ENCODE assay signal across 15 cellular contexts in the genomic region with DNA sequence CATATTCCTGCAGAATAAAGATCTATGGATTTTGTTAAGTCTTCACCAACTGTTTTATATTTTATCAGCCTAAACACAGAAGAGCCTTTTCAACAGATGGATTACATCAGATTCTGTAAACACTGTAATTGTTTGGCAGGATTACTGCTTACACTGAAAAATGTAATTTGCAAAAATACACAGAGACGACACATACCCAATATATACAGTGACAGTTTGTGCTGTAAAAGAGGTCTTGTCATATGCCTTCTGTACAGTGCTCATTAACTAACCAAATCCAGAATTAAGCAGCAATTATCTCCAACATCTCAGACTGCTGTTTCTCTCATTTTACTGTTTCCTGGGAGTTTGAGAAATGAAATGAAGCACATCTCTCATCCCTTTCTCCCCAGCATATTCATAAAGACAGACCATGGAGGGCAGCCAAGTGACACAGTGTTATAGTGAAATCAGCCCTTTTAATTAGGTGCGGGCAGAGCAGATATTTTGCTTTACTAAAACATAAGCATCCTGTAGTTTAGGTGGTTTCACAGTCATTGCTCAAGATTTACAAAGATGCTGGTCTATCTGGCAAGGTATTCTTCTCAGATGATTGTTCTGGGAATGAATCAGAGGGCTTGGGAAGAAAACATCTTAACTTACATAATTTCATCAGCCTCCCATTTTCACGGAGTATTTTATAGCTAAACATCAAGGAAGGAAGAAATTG.
DNase-seq lines count a peak whose midpoint lies in the region; ATAC-seq and TF ChIP-seq lines count a peak whose summit lies in the region.
"Had no signal": no experiment of that assay in that cellular context is flagged by ENCODE, and none has a peak within 500 bp of the region (broad histone marks: within the 10 kb centered on the region; RNA-seq: fewer than 3 reads in every experiment).

No MANE protein-coding gene starts in this region.

- no peaks in the 10 kb centered on the region for H3K36me3 ChIP-seq in left lung
- no peaks in the 10 kb centered on the region for H3K36me3 ChIP-seq in naive thymus-derived CD4-positive, alpha-beta T cell (ENCODE audit: control insufficient read depth in 2 of 3, insufficient read depth in 3 of 3, low read length in 3 of 3)
- H3K36me3 ChIP-seq: BE2C, upper lobe of right lung had no signal

- intact Hi-C loops in left lung (cut with DNase I): no loop called here
- intact Hi-C loops in naive thymus-derived CD4-positive, alpha-beta T cell (cut with micrococcal nuclease): no loop called here

- H3K4me3 ChIP-seq in AG09309 (ENCODE audit: control insufficient read depth, low read depth, low read length): no peak overlapping the region
- no peak overlapping the region for H3K4me3 ChIP-seq in astrocyte of the spinal cord (ENCODE audit: low read depth, low read length)
- H3K4me3 ChIP-seq in left lung: no peak overlapping the region
- H3K4me3 ChIP-seq in naive thymus-derived CD4-positive, alpha-beta T cell (ENCODE audit: low read length): no peak overlapping the region
- H3K4me3 ChIP-seq: upper lobe of right lung had no signal

- no peaks in the 10 kb centered on the region for H3K27me3 ChIP-seq in left lung
- H3K27me3 ChIP-seq in naive thymus-derived CD4-positive, alpha-beta T cell (ENCODE audit: control insufficient read depth in 2 of 2, insufficient read depth in 2 of 2, low read length in 2 of 2): no peaks in the 10 kb centered on the region
- H3K27me3 ChIP-seq: BE2C, upper lobe of right lung had no signal

- peaks cover 41% of the 10 kb centered on the region for H3K4me1 Mint-ChIP-seq in HFFc6 (ENCODE audit: low read depth)
- H3K4me1 Mint-ChIP-seq in naive thymus-derived CD4-positive, alpha-beta T cell: peaks cover 0 to 2% (median 0%) of the 10 kb centered on the region in 7 donors
- H3K4me1 Mint-ChIP-seq: activated B cell treated with CpG ODN at 0.5 μM for 24 hours; activated naive CD8-positive, alpha-beta T cell treated with anti-CD3 and anti-CD28 coated beads for 36 hours; immature natural killer cell had no signal

- H3K9me3 Mint-ChIP-seq in HFFc6: no peaks in the 10 kb centered on the region
- H3K9me3 Mint-ChIP-seq in naive thymus-derived CD4-positive, alpha-beta T cell: peaks cover 0 to 11% (median 0%) of the 10 kb centered on the region in 11 donors
- H3K9me3 Mint-ChIP-seq: activated B cell treated with CpG ODN at 0.5 μM for 24 hours; activated naive CD8-positive, alpha-beta T cell treated with anti-CD3 and anti-CD28 coated beads for 36 hours; immature natural killer cell had no signal

- H3K36me3 Mint-ChIP-seq in HFFc6 (ENCODE audit: low read depth): peaks cover 6% of the 10 kb centered on the region; the same call in 1 of the 2 replicates
- no peaks in the 10 kb centered on the region for H3K36me3 Mint-ChIP-seq in naive thymus-derived CD4-positive, alpha-beta T cell
- H3K36me3 Mint-ChIP-seq: activated naive CD8-positive, alpha-beta T cell treated with anti-CD3 and anti-CD28 coated beads for 36 hours; immature natural killer cell had no signal

- H3K27me3 Mint-ChIP-seq in HFFc6 (ENCODE audit: insufficient read depth): peaks cover 4% of the 10 kb centered on the region
- peaks cover 0 to 27% (median 7%) of the 10 kb centered on the region in 5 donors for H3K27me3 Mint-ChIP-seq in naive thymus-derived CD4-positive, alpha-beta T cell
- H3K27me3 Mint-ChIP-seq: activated B cell treated with CpG ODN at 0.5 μM for 24 hours; activated naive CD8-positive, alpha-beta T cell treated with anti-CD3 and anti-CD28 coated beads for 36 hours had no signal

- peak; percentile 21 for ATAC-seq in left lung
- no peak for ATAC-seq in naive thymus-derived CD4-positive, alpha-beta T cell
- no peak for ATAC-seq in GM21786 (IDR thresholded peaks at IDR 0.05; ENCODE audit: unreplicated experiment)
- ATAC-seq: upper lobe of right lung had no signal

- TF ChIP-seq CTCF in AG09309 (IDR thresholded peaks at IDR 0.05; ENCODE audit: control insufficient read depth, insufficient read depth, low read depth, low read length, missing control alignments) (no peak), HFFc6 (IDR thresholded peaks at IDR 0.05) (no peak), astrocyte of the spinal cord (IDR thresholded peaks at IDR 0.05; ENCODE audit: low read depth, low read length) (no peak), left lung (IDR thresholded peaks at IDR 0.05) (no peak)

- peak; percentile 94 for DNase-seq in AG09309 (ENCODE audit: low read depth)
- DNase-seq in HFFc6: peak; percentile 71
- DNase-seq in astrocyte of the spinal cord (ENCODE audit: low read depth, low spot score): peak; percentile 64
- DNase-seq in left lung: no peak
- no peak for DNase-seq in naive thymus-derived CD4-positive, alpha-beta T cell
- no peak for DNase-seq in NCI-H1105 treated with DMSO at 0.1 percent for 48 hours (lab: John Stamatoyannopoulos, UW)
- DNase-seq in NCI-H128 (lab: John Stamatoyannopoulos, UW; ENCODE audit: unreplicated experiment): no peak
- DNase-seq: activated B cell treated with CpG ODN at 0.5 μM for 24 hours; activated naive CD8-positive, alpha-beta T cell treated with anti-CD3 and anti-CD28 coated beads for 36 hours; BE2C; DMS79 treated with DMSO at 0.1 percent for 48 hours; immature natural killer cell; NCI-H2107; upper lobe of right lung had no signal

- peak overlapping the region in 1 of 2 donors; percentile 6 for H3K27ac ChIP-seq in left lung
- H3K27ac ChIP-seq in naive thymus-derived CD4-positive, alpha-beta T cell (ENCODE audit: low read depth, low read length): no peak overlapping the region
- H3K27ac ChIP-seq: upper lobe of right lung had no signal

- no peaks in the 10 kb centered on the region for H3K9me3 ChIP-seq in left lung
- no peaks in the 10 kb centered on the region for H3K9me3 ChIP-seq in naive thymus-derived CD4-positive, alpha-beta T cell (ENCODE audit: control insufficient read depth in 2 of 3, low read length in 3 of 3)
- H3K9me3 ChIP-seq: BE2C, upper lobe of right lung had no signal

- H3K4me3 Mint-ChIP-seq in HFFc6: peak overlapping the region; percentile 3; the same call in 1 of the 2 replicates
- H3K4me3 Mint-ChIP-seq in naive thymus-derived CD4-positive, alpha-beta T cell: no peak overlapping the region
- H3K4me3 Mint-ChIP-seq: activated B cell treated with CpG ODN at 0.5 μM for 24 hours; activated naive CD8-positive, alpha-beta T cell treated with anti-CD3 and anti-CD28 coated beads for 36 hours; immature natural killer cell had no signal

- H3K4me1 ChIP-seq in left lung: no peaks in the 10 kb centered on the region
- H3K4me1 ChIP-seq in naive thymus-derived CD4-positive, alpha-beta T cell (ENCODE audit: control insufficient read depth in 2 of 2, insufficient read depth in 2 of 2, low read length in 2 of 2): no peaks in the 10 kb centered on the region
- H3K4me1 ChIP-seq: BE2C, upper lobe of right lung had no signal

- peak overlapping the region; percentile 66 for H3K27ac Mint-ChIP-seq in HFFc6
- no peak overlapping the region for H3K27ac Mint-ChIP-seq in naive thymus-derived CD4-positive, alpha-beta T cell
- H3K27ac Mint-ChIP-seq: activated B cell treated with CpG ODN at 0.5 μM for 24 hours; activated naive CD8-positive, alpha-beta T cell treated with anti-CD3 and anti-CD28 coated beads for 36 hours; immature natural killer cell had no signal

- POLR2A ChIA-PET in naive thymus-derived CD4-positive, alpha-beta T cell (lab: Charles Lee): no interaction called here

- in situ Hi-C loops in astrocyte of the spinal cord (cut with HindIII; ENCODE audit: low sequenced_read_pairs): no loop called here

- CTCF ChIA-PET in naive thymus-derived CD4-positive, alpha-beta T cell (lab: Charles Lee): no interaction called here

Comparison
In these comparisons a context has a peak if more than half of its experiments do, and no peak if none do; other contexts are left out.
1. DNase-seq: peak in AG09309 (single experiment), HFFc6 (single experiment) and astrocyte of the spinal cord (single experiment); none in left lung (0 of 2), naive thymus-derived CD4-positive, alpha-beta T cell (0 of 9), NCI-H1105 treated with DMSO at 0.1 percent for 48 hours (single experiment) and NCI-H128 (single experiment).